Comparison of ENCODE assay signal across 13 cellular contexts in genomic region chr17:48548687-48549621, GRCh38. TPM values are rescaled to one million over a fixed set of nuclear protein-coding genes. Genes with fewer than 3 reads are reported as not detected.
DNase-seq lines count a peak whose midpoint lies in the region; ATAC-seq and TF ChIP-seq lines count a peak whose summit lies in the region.
"Had no signal": no experiment of that assay in that cellular context is flagged by ENCODE, and none has a peak within 500 bp of the region (broad histone marks: within the 10 kb centered on the region; RNA-seq: fewer than 3 reads in every experiment).

No MANE protein-coding gene starts in this region.

- H3K27ac ChIP-seq in cardiac muscle cell (peak overlapping the region; percentile 98), upper lobe of right lung (peak overlapping the region; percentile 66)
- H3K27ac ChIP-seq: BLaER1 treated with 17β-estradiol and CSF1 and Interleukin-3, amounts not matched to agents 10 nM and 100 nM; foreskin keratinocyte had no signal

- H3K36me3 ChIP-seq in cardiac muscle cell (no peaks in the 10 kb centered on the region), upper lobe of right lung (no peaks in the 10 kb centered on the region)
- H3K36me3 ChIP-seq: BLaER1 treated with 17β-estradiol and CSF1 and Interleukin-3, amounts not matched to agents 10 nM and 100 nM had no signal

- H3K9me3 ChIP-seq in cardiac muscle cell (ENCODE audit: low read depth) (no peaks in the 10 kb centered on the region), upper lobe of right lung (no peaks in the 10 kb centered on the region)
- H3K9me3 ChIP-seq: BLaER1 treated with 17β-estradiol and CSF1 and Interleukin-3, amounts not matched to agents 10 nM and 100 nM; MG63; mucosa of descending colon had no signal

- H3K4me3 ChIP-seq in cardiac muscle cell (peak overlapping the region; percentile 11), upper lobe of right lung (no peak overlapping the region)
- H3K4me3 ChIP-seq: BLaER1 treated with 17β-estradiol and CSF1 and Interleukin-3, amounts not matched to agents 10 nM and 100 nM; mucosa of descending colon had no signal

- intact Hi-C loops in left ventricle myocardium superior (cut with micrococcal nuclease), result no loop called here
- intact Hi-C loops in upper lobe of right lung (cut with DNase I), result no loop called here

- H3K36me3 Mint-ChIP-seq in mesothelial cell of epicardium, result peaks cover 15% of the 10 kb centered on the region
- H3K36me3 Mint-ChIP-seq in HFFc6 (ENCODE audit: low read depth), result no peaks in the 10 kb centered on the region

- no peaks in the 10 kb centered on the region for H3K9me3 Mint-ChIP-seq in mesothelial cell of epicardium
- no peaks in the 10 kb centered on the region for H3K9me3 Mint-ChIP-seq in HFFc6

- H3K4me1 ChIP-seq in cardiac muscle cell (ENCODE audit: low read depth), result peaks cover 73% of the 10 kb centered on the region
- peaks cover 8% of the 10 kb centered on the region for H3K4me1 ChIP-seq in upper lobe of right lung
- H3K4me1 ChIP-seq: BLaER1 treated with 17β-estradiol and CSF1 and Interleukin-3, amounts not matched to agents 10 nM and 100 nM had no signal

- H3K27ac Mint-ChIP-seq in mesothelial cell of epicardium (peak overlapping the region; percentile 99), HFFc6 (no peak overlapping the region)

- H3K27me3 ChIP-seq in cardiac muscle cell (peaks cover 32% of the 10 kb centered on the region), upper lobe of right lung (peaks cover 50% of the 10 kb centered on the region)
- H3K27me3 ChIP-seq: MG63 had no signal

- TF ChIP-seq CTCF in cardiac muscle cell (IDR thresholded peaks at IDR 0.05; ENCODE audit: low read depth, low read length), result no peak
- TF ChIP-seq CTCF in mesothelial cell of epicardium (IDR thresholded peaks at IDR 0.05; ENCODE audit: unreplicated experiment), result no peak
- no peak for TF ChIP-seq CTCF in upper lobe of right lung (IDR thresholded peaks at IDR 0.05)
- TF ChIP-seq CTCF in HFFc6 (IDR thresholded peaks at IDR 0.05), result no peak

- DNase-seq in cardiac muscle cell (ENCODE audit: low read depth in 1 of 2, low spot score in 1 of 2) (no peak), left ventricle myocardium superior (no peak), astrocyte of the hippocampus (ENCODE audit: low read depth, low spot score) (peak; percentile 33), mesothelial cell of epicardium (ENCODE audit: low spot score in 2 of 2, unreplicated experiment in 2 of 2) (no peak), upper lobe of right lung (no peak), ecto neural progenitor cell (ENCODE audit: low spot score) (no peak), HFFc6 (no peak)
- DNase-seq: amygdala, foreskin keratinocyte had no signal

- ATAC-seq in left ventricle myocardium superior, result no peak
- ATAC-seq in upper lobe of right lung, result no peak
- no peak for ATAC-seq in HG03378 (IDR thresholded peaks at IDR 0.05; ENCODE audit: unreplicated experiment)
- ATAC-seq: foreskin keratinocyte, mucosa of descending colon had no signal

- H3K27me3 Mint-ChIP-seq in mesothelial cell of epicardium (ENCODE audit: low read depth) (no peaks in the 10 kb centered on the region), HFFc6 (ENCODE audit: insufficient read depth) (peaks cover 67% of the 10 kb centered on the region)

- H3K4me3 Mint-ChIP-seq in mesothelial cell of epicardium, result peak overlapping the region; percentile 48
- H3K4me3 Mint-ChIP-seq in HFFc6, result no peak overlapping the region

- H3K4me1 Mint-ChIP-seq in mesothelial cell of epicardium (peaks cover 83% of the 10 kb centered on the region), HFFc6 (ENCODE audit: low read depth) (no peaks in the 10 kb centered on the region)

RNA-seq across cellular contexts. Expression of gene HOXB2, which starts 4.0 kb away (rescaled TPM):
- total RNA-seq in cardiac muscle cell (111 and 114 TPM in 2 replicates), left ventricle myocardium superior (2.8 TPM), mesothelial cell of epicardium (46.6 to 47.2 TPM (median 46.7 TPM) in 3 replicates), upper lobe of right lung (11.0 TPM)
- polyA plus RNA-seq in cardiac muscle cell, result 107 and 116 TPM in 2 replicates
- not detected for total RNA-seq in HFFc6 (2021; fragmentation: NEBNext Ultra II Directional; extraction: Animal tissue kit (Norgen Biotek cat#: 25700))

RNA-seq across cellular contexts. Expression of gene HOXB1, which starts 18.1 kb away (rescaled TPM):
- total RNA-seq in cardiac muscle cell (5.9 and 6.6 TPM in 2 replicates), left ventricle myocardium superior (not detected), mesothelial cell of epicardium (0.24 to 0.43 TPM (median 0.25 TPM) in 3 replicates), upper lobe of right lung (not detected)
- polyA plus RNA-seq in cardiac muscle cell, result 9.1 and 12.4 TPM in 2 replicates
- not detected for total RNA-seq in HFFc6 (2021; fragmentation: NEBNext Ultra II Directional; extraction: Animal tissue kit (Norgen Biotek cat#: 25700))
- total RNA-seq: foreskin keratinocyte, mucosa of descending colon had no signal
- polyA plus RNA-seq: foreskin keratinocyte had no signal

RNA-seq across cellular contexts. Expression of gene HOXB4, which starts 29.2 kb away (rescaled TPM):
- total RNA-seq in cardiac muscle cell (12.2 and 12.5 TPM in 2 replicates), left ventricle myocardium superior (0.79 TPM), mesothelial cell of epicardium (34.2 to 39.2 TPM (median 34.4 TPM) in 3 replicates), upper lobe of right lung (4.9 TPM)
- polyA plus RNA-seq in cardiac muscle cell, result 5.4 TPM in 2 replicates
- total RNA-seq in HFFc6 (2021; fragmentation: NEBNext Ultra II Directional; extraction: Animal tissue kit (Norgen Biotek cat#: 25700)), result not detected

RNA-seq across cellular contexts. Expression of gene HOXB3, which starts 41.1 kb away (rescaled TPM):
- 37.7 and 42.4 TPM in 2 replicates for total RNA-seq in cardiac muscle cell
- 24.7 and 24.9 TPM in 2 replicates for polyA plus RNA-seq in cardiac muscle cell
- 2.7 TPM for total RNA-seq in left ventricle myocardium superior
- total RNA-seq in mesothelial cell of epicardium, result 282 to 303 TPM (median 282 TPM) in 3 replicates
- total RNA-seq in upper lobe of right lung, result 13.3 TPM
- not detected for total RNA-seq in HFFc6 (2021; fragmentation: NEBNext Ultra II Directional; extraction: Animal tissue kit (Norgen Biotek cat#: 25700))

RNA-seq across cellular contexts. Expression of gene HOXB5, which starts 44.6 kb away (rescaled TPM):
- total RNA-seq in cardiac muscle cell (0.24 TPM in 1 of 2 replicates, not detected in the other), left ventricle myocardium superior (not detected), mesothelial cell of epicardium (28.6 to 32.4 TPM (median 31.1 TPM) in 3 replicates), upper lobe of right lung (4.4 TPM)
- polyA plus RNA-seq in cardiac muscle cell, result 0.46 and 1.9 TPM in 2 replicates
- not detected for total RNA-seq in HFFc6 (2021; fragmentation: NEBNext Ultra II Directional; extraction: Animal tissue kit (Norgen Biotek cat#: 25700))
- total RNA-seq: foreskin keratinocyte had no signal
- polyA plus RNA-seq: foreskin keratinocyte had no signal
